In the genomic region with DNA sequence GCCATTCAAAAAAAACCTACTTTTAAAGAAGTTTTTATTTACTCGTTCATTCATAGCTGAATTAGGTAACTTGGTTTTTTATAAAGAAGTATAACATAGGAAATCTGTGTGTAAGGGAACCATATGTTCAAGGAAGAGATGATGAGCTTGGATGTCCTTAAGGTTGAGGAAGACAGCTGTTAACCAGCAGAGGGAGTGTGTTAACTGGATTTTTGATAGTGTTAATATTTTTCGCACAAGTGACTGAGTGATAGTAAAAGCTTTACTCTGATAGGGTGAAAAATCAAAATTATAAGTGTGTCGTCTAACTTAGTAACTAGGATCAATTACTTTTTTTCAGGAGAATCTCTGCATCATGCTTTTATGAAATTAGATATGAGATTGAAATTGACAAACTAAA, we compare ENCODE assay signal across 11 cellular contexts.
DNase-seq lines count a peak whose midpoint lies in the region; ATAC-seq, FAIRE-seq and TF ChIP-seq lines count a peak whose summit lies in the region.
"Had no signal": no experiment of that assay in that cellular context is flagged by ENCODE, and none has a peak within 500 bp of the region (broad histone marks: within the 10 kb centered on the region; RNA-seq: fewer than 3 reads in every experiment).

No MANE protein-coding gene starts in this region.

- no peak overlapping the region for H2AK5ac ChIP-seq in IMR-90 (ENCODE audit: low read depth, low read length)

- H2BK15ac ChIP-seq in IMR-90 (ENCODE audit: low read depth, low read length): no peak overlapping the region

- H4K8ac ChIP-seq in IMR-90 (ENCODE audit: low read depth in 2 of 2, low read length in 2 of 2): no peak overlapping the region

- TF ChIP-seq POLR2A in IMR-90 (IDR thresholded peaks at IDR 0.05; ENCODE audit: low read depth, low read length) (no peak), H54 (IDR thresholded peaks at IDR 0.05; ENCODE audit: low read depth, low read length) (no peak)

- dilution Hi-C loops in IMR-90 (cut with HindIII; ENCODE audit: low sequenced_read_pairs, unreplicated experiment): no loop called here

- H3K56ac ChIP-seq in IMR-90 (ENCODE audit: extremely low read depth, insufficient read depth, low read length): no peak overlapping the region

- no peaks in the 10 kb centered on the region for H3K36me3 ChIP-seq in IMR-90 (ENCODE audit: control insufficient read depth, insufficient read depth, low read length)
- H3K36me3 ChIP-seq: stomach had no signal

- H3K9me3 ChIP-seq in IMR-90 (ENCODE audit: control insufficient read depth, insufficient read depth, low read length): no peaks in the 10 kb centered on the region

- in situ Hi-C loops in IMR-90 (cut with MboI; ENCODE audit: low sequenced_read_pairs): no loop called here

- peak; percentile 58 for TF ChIP-seq RAD21 in IMR-90 (IDR thresholded peaks at IDR 0.05; ENCODE audit: low read length)

- no peak overlapping the region for H4K5ac ChIP-seq in IMR-90 (ENCODE audit: low read depth, low read length)

- H4K91ac ChIP-seq in IMR-90 (ENCODE audit: insufficient read depth, low read depth, low read length): no peak overlapping the region

- no peak overlapping the region for H2AFZ ChIP-seq in IMR-90 (replicated peaks; ENCODE audit: low read length, poor library complexity)

- ATAC-seq in IMR-90 (ENCODE audit: low read depth) (peak; percentile 57), HG03196 (IDR thresholded peaks at IDR 0.05; ENCODE audit: unreplicated experiment) (no peak)

- POLR2A ChIA-PET in IMR-90 (lab: Charles Lee; ENCODE audit: unreplicated experiment): no interaction called here

- H3K4me3 ChIP-seq in AG10803 (ENCODE audit: low read length) (no peak overlapping the region), IMR-90 (ENCODE audit: insufficient read depth, low read depth, low read length) (no peak overlapping the region)
- H3K4me3 ChIP-seq: stomach had no signal

- no peak overlapping the region for H3K27ac ChIP-seq in IMR-90 (ENCODE audit: insufficient read depth, low read length)
- H3K27ac ChIP-seq: epithelial cell of prostate, stomach had no signal

- no peaks in the 10 kb centered on the region for H4K20me1 ChIP-seq in IMR-90 (ENCODE audit: insufficient read depth, low read length)

- intact Hi-C loops in IMR-90 (cut with micrococcal nuclease): loop anchor here (5.0 kb wide), 1 partner anchor 1023 kb away; a partner anchor contains a TSS

- no peak overlapping the region for H3K9ac ChIP-seq in IMR-90 (ENCODE audit: low read depth, low read length)

- no peak overlapping the region for H2BK20ac ChIP-seq in IMR-90 (ENCODE audit: low read depth, low read length)

- no CpG with 5 or more reads among the region's 3 CpGs for WGBS in IMR-90 (ENCODE audit: extremely low coverage in 2 of 2, insufficient read length in 1 of 2), 2 experiments

- TF ChIP-seq CTCF in AG10803 (conservative IDR thresholded peaks at IDR 0.05; ENCODE audit: low read length) (peak; percentile 47), IMR-90 (conservative IDR thresholded peaks at IDR 0.05; ENCODE audit: low read depth, low read length) (peak; percentile 51)

- H2BK120ac ChIP-seq in IMR-90 (ENCODE audit: low read depth, low read length): no peak overlapping the region

- CTCF ChIA-PET in IMR-90 (lab: Yijun Ruan, JAX): no interaction called here

- H3K4me1 ChIP-seq in IMR-90 (ENCODE audit: control insufficient read depth, insufficient read depth, low read length): no peaks in the 10 kb centered on the region
- H3K4me1 ChIP-seq: stomach had no signal

- DNase-seq in AG10803 (ENCODE audit: low read depth) (peak; percentile 11), IMR-90 (peak; percentile 55), SW480 (ENCODE audit: low spot score) (peak; percentile 29), kidney tubule cell (ENCODE audit: low spot score) (peak; percentile 7), globus pallidus (ENCODE audit: low spot score) (no peak), NCI-H1930 (lab: John Stamatoyannopoulos, UW) (no peak), H54 (ENCODE audit: insufficient read length, low spot score) (no peak)
- DNase-seq: NCI-H1048, stomach had no signal

- no peak overlapping the region for H3K23ac ChIP-seq in IMR-90 (ENCODE audit: low read depth, low read length)

- H3K79me1 ChIP-seq in IMR-90 (ENCODE audit: low read depth in 1 of 2, low read length in 2 of 2): no peaks in the 10 kb centered on the region

- no peak overlapping the region for H2AK9ac ChIP-seq in IMR-90 (replicated peaks; ENCODE audit: low read depth, low read length, poor library complexity)

- H3K18ac ChIP-seq in IMR-90 (ENCODE audit: low read depth, low read length): no peak overlapping the region

- H3K27me3 ChIP-seq in IMR-90 (ENCODE audit: control insufficient read depth, insufficient read depth, low read length): no peaks in the 10 kb centered on the region
- H3K27me3 ChIP-seq: stomach had no signal

- no peak overlapping the region for H2BK5ac ChIP-seq in IMR-90 (ENCODE audit: low read depth, low read length, poor library complexity, severe bottlenecking)

- no peak for FAIRE-seq in H54 (lab: Jason Lieb, UNC)

- no peak overlapping the region for H3K14ac ChIP-seq in IMR-90 (replicated peaks; ENCODE audit: low read depth, low read length)

- H3K4ac ChIP-seq in IMR-90 (ENCODE audit: low read depth, low read length): no peak overlapping the region

- BruUV-seq in IMR-90 (replicated peaks; lab: Mats Ljungman, UMichigan): no TSS peak

- no peaks in the 10 kb centered on the region for H3K9me1 ChIP-seq in IMR-90 (ENCODE audit: insufficient read depth, low read length)

- no peak overlapping the region for H3K4me2 ChIP-seq in IMR-90 (ENCODE audit: low read depth, low read length)

TF ChIP-seq in IMR-90, 13 proteins besides CTCF, POLR2A, EP300 and RAD21:
- TF ChIP-seq BHLHE40 (IDR thresholded peaks at IDR 0.05; ENCODE audit: low read depth, low read length) (no peak), SMC3 (IDR thresholded peaks at IDR 0.05; ENCODE audit: low read depth, low read length) (peak; percentile 67)

Comparison
In these comparisons a context has a peak if more than half of its experiments do, and no peak if none do; other contexts are left out.
1. DNase-seq: peak in AG10803 (single experiment), IMR-90 (single experiment), SW480 (single experiment) and kidney tubule cell (single experiment); none in globus pallidus (single experiment), NCI-H1930 (0 of 2) and H54 (single experiment).